ENCODE assay signal across 1 cellular context in genomic region chr1:110898734-110899457, GRCh38.
A peak's percentile ranks its signal among the peaks of the same experiment; 100 is the strongest.
TF ChIP-seq lines count a peak whose summit lies in the region.

No MANE protein-coding gene starts in this region.

TF ChIP-seq in GM12878, 131 proteins besides CTCF, POLR2A, EP300 and RAD21:
- TF ChIP-seq RUNX3 (IDR thresholded peaks at IDR 0.05; ENCODE audit: low read length), result peak; percentile 38
- no peak for TF ChIP-seq EZH2 (IDR thresholded peaks at IDR 0.05; ENCODE audit: borderline replicate concordance, control insufficient read depth, low read depth, low read length)
- peak; percentile 20 to 64; a peak in 1 of 4 replicates for TF ChIP-seq SRF (IDR thresholded peaks at IDR 0.05; ENCODE audit: low read depth in 2 of 2, low read length in 2 of 2)
